Comparison of ENCODE assay signal across 13 cellular contexts in the genomic region with DNA sequence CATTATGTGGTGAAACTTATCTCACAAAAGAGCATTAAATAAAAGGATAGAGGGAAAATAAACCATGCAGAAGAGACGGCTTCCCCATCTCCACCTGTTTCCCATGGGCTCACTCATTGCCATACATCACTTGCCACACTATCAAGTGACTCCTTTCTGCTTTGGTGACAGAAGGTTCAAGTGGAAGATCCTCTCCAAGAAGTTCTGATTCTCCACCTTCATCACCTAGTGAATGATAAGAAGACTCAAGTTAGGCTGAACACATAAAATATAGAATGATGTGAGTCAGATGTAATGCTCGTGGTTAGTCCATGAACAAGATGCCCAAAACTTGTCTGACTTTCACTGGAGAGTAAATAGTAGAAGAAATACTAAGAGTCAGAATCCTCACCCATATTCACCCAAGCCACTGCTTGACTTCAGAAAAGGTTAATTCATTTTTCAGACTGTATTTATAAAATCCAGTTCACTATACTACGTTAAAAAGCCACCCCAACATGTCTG.
"Had no signal": no experiment of that assay in that cellular context is flagged by ENCODE, and none has a peak within 500 bp of the region (broad histone marks: within the 10 kb centered on the region; RNA-seq: fewer than 3 reads in every experiment).

No MANE protein-coding gene starts in this region.

- H3K9me3 Mint-ChIP-seq: dendritic cell treated with granulocyte-macrophage colony-stimulating factor and Interleukin-4, amounts not matched to agents 40 ng/mL and 50 ng/mL, for 4 days; effector memory CD8-positive, alpha-beta T cell; natural killer cell; stimulated activated naive B cell treated with anti-CD40 and anti-IgM and Interleukin-4, amounts not matched to agents 10 μg/mL and 1 μg/mL and 100 μg/mL, for 72 hours; WTC11 had no signal

- H3K9me3 ChIP-seq: neutrophil, transverse colon had no signal

- H3K27me3 Mint-ChIP-seq: activated naive CD8-positive, alpha-beta T cell; dendritic cell treated with granulocyte-macrophage colony-stimulating factor and Interleukin-4, amounts not matched to agents 40 ng/mL and 50 ng/mL, for 4 days; effector memory CD8-positive, alpha-beta T cell; stimulated activated naive B cell treated with anti-CD40 and anti-IgM and Interleukin-4, amounts not matched to agents 10 μg/mL and 1 μg/mL and 100 μg/mL, for 72 hours had no signal

- H3K4me3 Mint-ChIP-seq: activated naive CD8-positive, alpha-beta T cell; dendritic cell treated with granulocyte-macrophage colony-stimulating factor and Interleukin-4, amounts not matched to agents 40 ng/mL and 50 ng/mL, for 4 days; effector memory CD8-positive, alpha-beta T cell; natural killer cell; WTC11 had no signal

- H3K27ac Mint-ChIP-seq: activated naive CD8-positive, alpha-beta T cell; dendritic cell treated with granulocyte-macrophage colony-stimulating factor and Interleukin-4, amounts not matched to agents 40 ng/mL and 50 ng/mL, for 4 days; natural killer cell; stimulated activated naive B cell treated with anti-CD40 and anti-IgM and Interleukin-4, amounts not matched to agents 10 μg/mL and 1 μg/mL and 100 μg/mL, for 72 hours; WTC11 had no signal

- DNase-seq: effector memory CD8-positive, alpha-beta T cell; head of caudate nucleus; kidney glomerular epithelial cell; left ventricle myocardium superior; mesenchymal stem cell; natural killer cell; posterior cingulate gyrus; stimulated activated naive B cell treated with anti-CD40 and anti-IgM and Interleukin-4, amounts not matched to agents 10 μg/mL and 1 μg/mL and 100 μg/mL, for 72 hours; transverse colon had no signal

- H3K27me3 ChIP-seq: neutrophil, transverse colon had no signal

- H3K4me1 ChIP-seq: transverse colon had no signal

- ATAC-seq: effector memory CD8-positive, alpha-beta T cell; left ventricle myocardium superior; natural killer cell; stimulated activated naive B cell treated with anti-CD40 and anti-IgM and Interleukin-4, amounts not matched to agents 10 μg/mL and 1 μg/mL and 100 μg/mL, for 72 hours; WTC11 had no signal

- H3K4me3 ChIP-seq: transverse colon had no signal

- H3K4me1 Mint-ChIP-seq: WTC11 had no signal
